In genomic region chr14:74612346-74613021, GRCh38 we compare ENCODE assay signal across 8 cellular contexts. TPM values are rescaled to one million over a fixed set of nuclear protein-coding genes. Genes with fewer than 3 reads are reported as not detected.
DNase-seq lines count a peak whose midpoint lies in the region; ATAC-seq, FAIRE-seq and TF ChIP-seq lines count a peak whose summit lies in the region.

No MANE protein-coding gene starts in this region.

- H3K36me3 Mint-ChIP-seq in activated T-helper 2 cell treated with anti-CD3 and anti-CD28 coated beads, Interferon-gamma antibody, Interleukin-2, Interleukin-4, amounts not matched to agents 10 μg/mL and 5 μg/mL and 100 μg/mL, durations not matched to agents 14 hours and 24 hours and 36 hours (ENCODE audit: low read depth): no peaks in the 10 kb centered on the region
- no peaks in the 10 kb centered on the region for H3K36me3 Mint-ChIP-seq in nephron (ENCODE audit: low read depth)

- peaks cover 30% of the 10 kb centered on the region for H3K4me1 Mint-ChIP-seq in activated T-helper 2 cell treated with anti-CD3 and anti-CD28 coated beads, Interferon-gamma antibody, Interleukin-2, Interleukin-4, amounts not matched to agents 10 μg/mL and 5 μg/mL and 100 μg/mL, durations not matched to agents 14 hours and 24 hours and 36 hours (ENCODE audit: low read depth)
- peaks cover 32% of the 10 kb centered on the region for H3K4me1 Mint-ChIP-seq in nephron

- peaks cover 4% of the 10 kb centered on the region; the same call in 1 of the 2 replicates for H3K9me3 ChIP-seq in HUES6 (ENCODE audit: control insufficient read depth, insufficient read depth, low read depth, low read length)

- H3K4me3 Mint-ChIP-seq in activated T-helper 2 cell treated with anti-CD3 and anti-CD28 coated beads, Interferon-gamma antibody, Interleukin-2, Interleukin-4, amounts not matched to agents 10 μg/mL and 5 μg/mL and 100 μg/mL, durations not matched to agents 14 hours and 24 hours and 36 hours (ENCODE audit: low read depth): peak overlapping the region; percentile 70
- H3K4me3 Mint-ChIP-seq in nephron: peak overlapping the region; percentile 76 to 88 (median 82)

- H3K4me3 ChIP-seq in HUES6 (ENCODE audit: low read depth, low read length): peak overlapping the region; percentile 63
- H3K4me3 ChIP-seq in fibroblast of villous mesenchyme (ENCODE audit: low read depth, low read length): peak overlapping the region; percentile 74

- no peaks in the 10 kb centered on the region for H3K36me3 ChIP-seq in HUES6 (ENCODE audit: control insufficient read depth, insufficient read depth, low read length)

- DNase-seq in AML-193 (lab: John Stamatoyannopoulos, UW) (peak; percentile 62 to 68), GM19239 (ENCODE audit: insufficient read length, low spot score) (peak; percentile 71), RCC 7860 (ENCODE audit: low spot score) (peak; percentile 11), fibroblast of villous mesenchyme (ENCODE audit: low read depth) (peak; percentile 81)
- peak; percentile 76 for DNase-seq in activated T-helper 2 cell treated with anti-CD3 and anti-CD28 coated beads, Interferon-gamma antibody, Interleukin-2, Interleukin-4, amounts not matched to agents 10 μg/mL and 5 μg/mL and 100 μg/mL, durations not matched to agents 14 hours and 24 hours and 36 hours (ENCODE audit: low spot score)
- DNase-seq in stimulated activated naive CD8-positive, alpha-beta T cell treated with anti-CD3 and anti-CD28 coated beads, Interleukin-15, Interleukin-2, amounts not matched to agents 100 U/mL and 50 U/mL, for 24 hours: peak; percentile 92

- peaks cover 35% of the 10 kb centered on the region for H3K27me3 ChIP-seq in HUES6 (ENCODE audit: control insufficient read depth, insufficient read depth, low read length)

- FAIRE-seq in GM19239 (lab: Jason Lieb, UNC) (peak; percentile 63), RCC 7860 (lab: Jason Lieb, UNC) (no peak)

- H3K9me3 Mint-ChIP-seq in activated T-helper 2 cell treated with anti-CD3 and anti-CD28 coated beads, Interferon-gamma antibody, Interleukin-2, Interleukin-4, amounts not matched to agents 10 μg/mL and 5 μg/mL and 100 μg/mL, durations not matched to agents 14 hours and 24 hours and 36 hours: no peaks in the 10 kb centered on the region
- H3K9me3 Mint-ChIP-seq in nephron: no peaks in the 10 kb centered on the region

- H3K27ac ChIP-seq in HUES6 (ENCODE audit: low read depth, low read length): no peak overlapping the region

- peaks cover 43% of the 10 kb centered on the region for H3K27me3 Mint-ChIP-seq in activated T-helper 2 cell treated with anti-CD3 and anti-CD28 coated beads, Interferon-gamma antibody, Interleukin-2, Interleukin-4, amounts not matched to agents 10 μg/mL and 5 μg/mL and 100 μg/mL, durations not matched to agents 14 hours and 24 hours and 36 hours (ENCODE audit: low read depth)
- peaks cover 54% of the 10 kb centered on the region for H3K27me3 Mint-ChIP-seq in nephron (ENCODE audit: low read depth)

- peak; percentile 39 for TF ChIP-seq CTCF in fibroblast of villous mesenchyme (IDR thresholded peaks at IDR 0.05; ENCODE audit: insufficient read depth, low read depth, low read length)
- peak; percentile 53 to 67 (median 59) for TF ChIP-seq CTCF in nephron (IDR thresholded peaks at IDR 0.05; ENCODE audit: unreplicated experiment in 3 of 3)

- intact Hi-C loops in activated T-helper 2 cell treated with anti-CD3 and anti-CD28 coated beads, Interferon-gamma antibody, Interleukin-2, Interleukin-4, amounts not matched to agents 10 μg/mL and 5 μg/mL and 100 μg/mL, durations not matched to agents 14 hours and 24 hours and 36 hours (cut with micrococcal nuclease): loop anchor here (5.0 kb wide), 1 partner anchor 250 kb away; no protein-coding TSS in a partner anchor

- ATAC-seq in stimulated activated naive CD8-positive, alpha-beta T cell treated with anti-CD3 and anti-CD28 coated beads, Interleukin-15, Interleukin-2, amounts not matched to agents 100 U/mL and 50 U/mL, for 24 hours: peak; percentile 87

- peaks cover 15% of the 10 kb centered on the region; the same call in 1 of the 2 replicates for H3K4me1 ChIP-seq in HUES6 (ENCODE audit: control insufficient read depth, insufficient read depth, low read length)

- no peak overlapping the region for H3K27ac Mint-ChIP-seq in activated T-helper 2 cell treated with anti-CD3 and anti-CD28 coated beads, Interferon-gamma antibody, Interleukin-2, Interleukin-4, amounts not matched to agents 10 μg/mL and 5 μg/mL and 100 μg/mL, durations not matched to agents 14 hours and 24 hours and 36 hours
- H3K27ac Mint-ChIP-seq in nephron: no peak overlapping the region

- H3K9ac ChIP-seq in HUES6 (ENCODE audit: low read length): peak overlapping the region; percentile 59

RNA-seq across cellular contexts. Expression of gene LTBP2, which starts 0.4 kb away (rescaled TPM):
- 0.07 and 0.23 TPM in 2 replicates for total RNA-seq in activated T-helper 2 cell treated with anti-CD3 and anti-CD28 coated beads, Interferon-gamma antibody, Interleukin-2, Interleukin-4, amounts not matched to agents 10 μg/mL and 5 μg/mL and 100 μg/mL, durations not matched to agents 14 hours and 24 hours and 36 hours
- 210 and 339 TPM in 2 replicates for total RNA-seq in fibroblast of villous mesenchyme

Comparison
In these comparisons a context has a peak if more than half of its experiments do, and no peak if none do; other contexts are left out.
1. DNase-seq: peak in every context shown above with its lines; median percentile 92 in stimulated activated naive CD8-positive, alpha-beta T cell treated with anti-CD3 and anti-CD28 coated beads, Interleukin-15, Interleukin-2, amounts not matched to agents 100 U/mL and 50 U/mL, for 24 hours; 81 in fibroblast of villous mesenchyme; 76 in activated T-helper 2 cell treated with anti-CD3 and anti-CD28 coated beads, Interferon-gamma antibody, Interleukin-2, Interleukin-4, amounts not matched to agents 10 μg/mL and 5 μg/mL and 100 μg/mL, durations not matched to agents 14 hours and 24 hours and 36 hours; 71 in GM19239; 65 in AML-193; 11 in RCC 7860.
2. RNA of gene LTBP2, which starts 0.4 kb away (total RNA-seq): 210 to 339 TPM in fibroblast of villous mesenchyme; 0.07 to 0.23 TPM in activated T-helper 2 cell treated with anti-CD3 and anti-CD28 coated beads, Interferon-gamma antibody, Interleukin-2, Interleukin-4, amounts not matched to agents 10 μg/mL and 5 μg/mL and 100 μg/mL, durations not matched to agents 14 hours and 24 hours and 36 hours; every median in the first group is over 100 times any median in the second.